Comparison of ENCODE assay signal across 8 cellular contexts in genomic region chr7:112481833-112482669, GRCh38. TPM values are rescaled to one million over a fixed set of nuclear protein-coding genes. Genes with fewer than 3 reads are reported as not detected.
DNase-seq lines count a peak whose midpoint lies in the region; ATAC-seq and TF ChIP-seq lines count a peak whose summit lies in the region.

No MANE protein-coding gene starts in this region.

- peak overlapping the region in 2 of 3 donors; percentile 8 to 13 for H3K27ac ChIP-seq in thyroid gland

- H3K9me3 Mint-ChIP-seq in naive thymus-derived CD8-positive, alpha-beta T cell = no peaks in the 10 kb centered on the region
- no peaks in the 10 kb centered on the region for H3K9me3 Mint-ChIP-seq in activated T-helper 17 cell treated with anti-CD3 and anti-CD28 coated beads, Interleukin-2, amount 50 U/mL, for 72 hours

- DNase-seq in HPDE6-E6E7 (ENCODE audit: extremely low spot score) (peak; percentile 90), amniotic stem cell (lab: John Stamatoyannopoulos, UW) (peak; percentile 78), hepatic stellate cell (ENCODE audit: low spot score) (peak; percentile 42), thyroid gland (peak; percentile 10 to 27)
- DNase-seq in naive thymus-derived CD8-positive, alpha-beta T cell = no peak

- no peaks in the 10 kb centered on the region for H3K27me3 Mint-ChIP-seq in naive thymus-derived CD8-positive, alpha-beta T cell
- no peaks in the 10 kb centered on the region for H3K27me3 Mint-ChIP-seq in activated T-helper 17 cell treated with anti-CD3 and anti-CD28 coated beads, Interleukin-2, amount 50 U/mL, for 72 hours

- H3K4me3 ChIP-seq in thyroid gland (replicated peaks in 1 of 3) = no peak overlapping the region

- peaks cover 0 to 27% (median 8%) of the 10 kb centered on the region in 3 donors for H3K36me3 Mint-ChIP-seq in naive thymus-derived CD8-positive, alpha-beta T cell
- H3K36me3 Mint-ChIP-seq in activated T-helper 17 cell treated with anti-CD3 and anti-CD28 coated beads, Interleukin-2, amount 50 U/mL, for 72 hours (ENCODE audit: low read depth) = peaks cover 30% of the 10 kb centered on the region

- 44% methylated on average over 3 of the region's 3 CpGs for WGBS in thyroid gland, 2 donors

- H3K4me1 Mint-ChIP-seq in naive thymus-derived CD8-positive, alpha-beta T cell = peaks cover 4 to 7% (median 5%) of the 10 kb centered on the region in 4 donors
- H3K4me1 Mint-ChIP-seq in activated T-helper 17 cell treated with anti-CD3 and anti-CD28 coated beads, Interleukin-2, amount 50 U/mL, for 72 hours = peaks cover 5% of the 10 kb centered on the region

- no peaks in the 10 kb centered on the region for H3K27me3 ChIP-seq in thyroid gland

- no peak for TF ChIP-seq CTCF in thyroid gland (IDR thresholded peaks at IDR 0.05)

- H3K4me1 ChIP-seq in thyroid gland = peaks cover 0 to 11% of the 10 kb centered on the region in 2 donors

- TF ChIP-seq POLR2A in thyroid gland (IDR thresholded peaks at IDR 0.05) = no peak

- no peaks in the 10 kb centered on the region for H3K9me3 ChIP-seq in thyroid gland

- no peaks in the 10 kb centered on the region for H3K36me3 ChIP-seq in thyroid gland

- no peak overlapping the region for H3K4me3 Mint-ChIP-seq in naive thymus-derived CD8-positive, alpha-beta T cell
- no peak overlapping the region for H3K4me3 Mint-ChIP-seq in activated T-helper 17 cell treated with anti-CD3 and anti-CD28 coated beads, Interleukin-2, amount 50 U/mL, for 72 hours

- H3K27ac Mint-ChIP-seq in naive thymus-derived CD8-positive, alpha-beta T cell = no peak overlapping the region
- H3K27ac Mint-ChIP-seq in activated T-helper 17 cell treated with anti-CD3 and anti-CD28 coated beads, Interleukin-2, amount 50 U/mL, for 72 hours = no peak overlapping the region

- ATAC-seq in GM18511 (IDR thresholded peaks at IDR 0.05; ENCODE audit: unreplicated experiment) (no peak), HG03135 (IDR thresholded peaks at IDR 0.05; ENCODE audit: unreplicated experiment) (no peak)
- no peak for ATAC-seq in naive thymus-derived CD8-positive, alpha-beta T cell
- no peak for ATAC-seq in activated T-helper 17 cell treated with anti-CD3 and anti-CD28 coated beads, Interleukin-2, amount 50 U/mL, for 72 hours (replicated peaks)

- intact Hi-C loops in thyroid gland (cut with DNase I) = no loop called here

- POLR2A ChIA-PET in naive thymus-derived CD8-positive, alpha-beta T cell (lab: Charles Lee) = no interaction called here

RNA-seq across cellular contexts. Expression of gene LSMEM1, which starts 1.3 kb away (rescaled TPM):
- total RNA-seq in thyroid gland = 1 to 10 TPM in 3 of 4 donors, under 1 TPM in 1; 0.39 to 5.5 (median 1.9) TPM
- total RNA-seq in naive thymus-derived CD8-positive, alpha-beta T cell = 1 to 10 TPM; 2.9 to 3.3 TPM
- polyA plus RNA-seq in naive thymus-derived CD8-positive, alpha-beta T cell = under 1 TPM; 0.08 to 0.44 (median 0.34) TPM
- total RNA-seq in activated T-helper 17 cell treated with anti-CD3 and anti-CD28 coated beads, Interleukin-2, amount 50 U/mL, for 72 hours = 1 to 10 TPM in 1 of 2 donors, under 1 TPM in 1; 0.42 to 1.0 TPM

RNA-seq across cellular contexts. Expression of gene IFRD1, which starts 31.8 kb away (rescaled TPM):
- total RNA-seq in thyroid gland = 10 to 100 TPM; 34.5 to 84.8 (median 57.1) TPM
- total RNA-seq in naive thymus-derived CD8-positive, alpha-beta T cell = 10 to 100 TPM; 64.3 to 72.8 TPM
- polyA plus RNA-seq in naive thymus-derived CD8-positive, alpha-beta T cell = 10 to 100 TPM; 22.1 to 28.8 (median 24.0) TPM
- total RNA-seq in activated T-helper 17 cell treated with anti-CD3 and anti-CD28 coated beads, Interleukin-2, amount 50 U/mL, for 72 hours = 10 to 100 TPM; 38.6 to 57.2 TPM

Comparison
In these comparisons a context has a peak if more than half of its experiments do, and no peak if none do; other contexts are left out.
1. DNase-seq: peak in HPDE6-E6E7 (single experiment), amniotic stem cell (single experiment), hepatic stellate cell (single experiment) and thyroid gland (2 of 2); none in naive thymus-derived CD8-positive, alpha-beta T cell (0 of 10).